In the genomic region with DNA sequence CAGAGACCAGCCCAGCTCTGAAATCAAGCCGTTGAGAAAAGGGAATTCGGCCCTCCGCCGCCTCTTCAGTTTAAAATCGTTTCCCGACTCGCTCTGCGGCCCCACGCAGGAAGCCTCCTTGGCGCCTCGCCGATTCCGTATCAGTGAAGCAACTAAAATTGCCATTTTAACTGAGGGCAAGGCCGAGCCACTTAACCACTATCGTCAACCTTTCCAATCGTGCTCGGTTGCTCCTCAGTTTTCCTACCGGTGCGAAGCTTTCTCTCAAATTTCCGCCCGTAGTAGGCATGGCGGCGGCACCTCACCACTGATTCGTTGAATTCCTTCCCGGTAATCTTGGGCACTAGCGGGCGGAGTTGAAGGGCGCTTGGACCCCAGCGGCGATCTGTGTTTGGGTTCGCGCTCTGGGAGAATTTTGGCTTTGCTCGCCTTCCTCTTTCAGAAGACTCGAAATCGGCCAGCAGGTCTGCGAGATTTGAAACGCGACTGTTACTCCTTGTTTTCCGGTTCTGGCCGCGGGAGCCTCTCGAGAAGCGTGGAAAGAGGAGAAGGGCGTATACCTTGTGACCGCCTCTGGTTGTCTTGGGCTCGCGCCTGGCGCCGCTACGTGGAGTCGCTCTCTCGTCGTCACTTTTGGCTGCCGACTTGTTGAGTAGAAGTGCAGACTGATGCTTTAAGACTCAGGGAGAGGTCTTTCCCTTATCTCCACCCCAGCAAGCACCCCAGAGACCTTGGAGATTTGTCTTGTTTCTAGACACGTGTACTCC, we compare ENCODE assay signal across 1 cellular context.
TF ChIP-seq lines count a peak whose summit lies in the region.

A gene with protein sequence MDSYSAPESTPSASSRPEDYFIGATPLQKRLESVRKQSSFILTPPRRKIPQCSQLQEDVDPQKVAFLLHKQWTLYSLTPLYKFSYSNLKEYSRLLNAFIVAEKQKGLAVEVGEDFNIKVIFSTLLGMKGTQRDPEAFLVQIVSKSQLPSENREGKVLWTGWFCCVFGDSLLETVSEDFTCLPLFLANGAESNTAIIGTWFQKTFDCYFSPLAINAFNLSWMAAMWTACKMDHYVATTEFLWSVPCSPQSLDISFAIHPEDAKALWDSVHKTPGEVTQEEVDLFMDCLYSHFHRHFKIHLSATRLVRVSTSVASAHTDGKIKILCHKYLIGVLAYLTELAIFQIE (minus strand): TSS at position 569 of the 767 bp plus-strand sequence. CDS start 13,584 bp downstream, outside the sequence.
A gene with protein sequence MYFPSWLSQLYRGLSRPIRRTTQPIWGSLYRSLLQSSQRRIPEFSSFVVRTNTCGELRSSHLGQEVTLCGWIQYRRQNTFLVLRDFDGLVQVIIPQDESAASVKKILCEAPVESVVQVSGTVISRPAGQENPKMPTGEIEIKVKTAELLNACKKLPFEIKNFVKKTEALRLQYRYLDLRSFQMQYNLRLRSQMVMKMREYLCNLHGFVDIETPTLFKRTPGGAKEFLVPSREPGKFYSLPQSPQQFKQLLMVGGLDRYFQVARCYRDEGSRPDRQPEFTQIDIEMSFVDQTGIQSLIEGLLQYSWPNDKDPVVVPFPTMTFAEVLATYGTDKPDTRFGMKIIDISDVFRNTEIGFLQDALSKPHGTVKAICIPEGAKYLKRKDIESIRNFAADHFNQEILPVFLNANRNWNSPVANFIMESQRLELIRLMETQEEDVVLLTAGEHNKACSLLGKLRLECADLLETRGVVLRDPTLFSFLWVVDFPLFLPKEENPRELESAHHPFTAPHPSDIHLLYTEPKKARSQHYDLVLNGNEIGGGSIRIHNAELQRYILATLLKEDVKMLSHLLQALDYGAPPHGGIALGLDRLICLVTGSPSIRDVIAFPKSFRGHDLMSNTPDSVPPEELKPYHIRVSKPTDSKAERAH (plus strand): TSS at position 359 of the 767 bp plus-strand sequence. CDS start 557 bp downstream, outside the sequence.

TF ChIP-seq in K562, 482 proteins besides CTCF, POLR2A, EP300 and RAD21 (continues in another document):
- TF ChIP-seq, protein P1, sequence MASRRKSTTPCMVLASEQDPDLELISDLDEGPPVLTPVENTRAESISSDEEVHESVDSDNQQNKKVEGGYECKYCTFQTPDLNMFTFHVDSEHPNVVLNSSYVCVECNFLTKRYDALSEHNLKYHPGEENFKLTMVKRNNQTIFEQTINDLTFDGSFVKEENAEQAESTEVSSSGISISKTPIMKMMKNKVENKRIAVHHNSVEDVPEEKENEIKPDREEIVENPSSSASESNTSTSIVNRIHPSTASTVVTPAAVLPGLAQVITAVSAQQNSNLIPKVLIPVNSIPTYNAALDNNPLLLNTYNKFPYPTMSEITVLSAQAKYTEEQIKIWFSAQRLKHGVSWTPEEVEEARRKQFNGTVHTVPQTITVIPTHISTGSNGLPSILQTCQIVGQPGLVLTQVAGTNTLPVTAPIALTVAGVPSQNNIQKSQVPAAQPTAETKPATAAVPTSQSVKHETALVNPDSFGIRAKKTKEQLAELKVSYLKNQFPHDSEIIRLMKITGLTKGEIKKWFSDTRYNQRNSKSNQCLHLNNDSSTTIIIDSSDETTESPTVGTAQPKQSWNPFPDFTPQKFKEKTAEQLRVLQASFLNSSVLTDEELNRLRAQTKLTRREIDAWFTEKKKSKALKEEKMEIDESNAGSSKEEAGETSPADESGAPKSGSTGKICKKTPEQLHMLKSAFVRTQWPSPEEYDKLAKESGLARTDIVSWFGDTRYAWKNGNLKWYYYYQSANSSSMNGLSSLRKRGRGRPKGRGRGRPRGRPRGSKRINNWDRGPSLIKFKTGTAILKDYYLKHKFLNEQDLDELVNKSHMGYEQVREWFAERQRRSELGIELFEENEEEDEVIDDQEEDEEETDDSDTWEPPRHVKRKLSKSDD (conservative IDR thresholded peaks at IDR 0.05; ENCODE audit: low read length) = peak; percentile 42; the same call in 1 of the 2 replicates
- TF ChIP-seq, protein P2, sequence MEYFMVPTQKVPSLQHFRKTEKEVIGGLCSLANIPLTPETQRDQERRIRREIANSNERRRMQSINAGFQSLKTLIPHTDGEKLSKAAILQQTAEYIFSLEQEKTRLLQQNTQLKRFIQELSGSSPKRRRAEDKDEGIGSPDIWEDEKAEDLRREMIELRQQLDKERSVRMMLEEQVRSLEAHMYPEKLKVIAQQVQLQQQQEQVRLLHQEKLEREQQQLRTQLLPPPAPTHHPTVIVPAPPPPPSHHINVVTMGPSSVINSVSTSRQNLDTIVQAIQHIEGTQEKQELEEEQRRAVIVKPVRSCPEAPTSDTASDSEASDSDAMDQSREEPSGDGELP (CRISPR knock-in tag; IDR thresholded peaks at IDR 0.05; ENCODE audit: borderline replicate concordance) = peak; percentile 90
- TF ChIP-seq NCOA6 (IDR thresholded peaks at IDR 0.05) (no peak), TBP (optimal IDR thresholded peaks at IDR 0.05; ENCODE audit: low read depth, low read length) (peak; percentile 87), ZFPM2 (CRISPR knock-in tag; IDR thresholded peaks at IDR 0.05) (no peak), PHB (CRISPR knock-in tag; IDR thresholded peaks at IDR 0.05) (no peak), POLR2B (IDR thresholded peaks at IDR 0.05; ENCODE audit: low read depth, partially characterized antibody) (peak; percentile 91), CHD2 (IDR thresholded peaks at IDR 0.05; ENCODE audit: low read depth, low read length) (peak; percentile 69), ZNF282 (CRISPR knock-in tag; IDR thresholded peaks at IDR 0.05) (no peak), SRSF7 (optimal IDR thresholded peaks at IDR 0.05; ENCODE audit: low read depth, low read length) (no peak), TBL1XR1 (IDR thresholded peaks at IDR 0.05; ENCODE audit: low read length in 2 of 2) (peak in 1 of 2 experiments; percentile 76; a peak in 2 of 4 replicates), ASH1L (IDR thresholded peaks at IDR 0.05; ENCODE audit: borderline replicate concordance, low read depth, partially characterized antibody) (peak; percentile 85), MTA1 (IDR thresholded peaks at IDR 0.05; ENCODE audit: borderline replicate concordance) (peak; percentile 97), ZNF408 (CRISPR knock-in tag; IDR thresholded peaks at IDR 0.05; ENCODE audit: low read depth) (no peak), COPS2 (conservative IDR thresholded peaks at IDR 0.05) (no peak), SIRT6 (IDR thresholded peaks at IDR 0.05; ENCODE audit: low read depth, low read length) (no peak), SLC30A9 (CRISPR knock-in tag; IDR thresholded peaks at IDR 0.05) (no peak), KAT7 (CRISPR knock-in tag; IDR thresholded peaks at IDR 0.05; ENCODE audit: borderline replicate concordance) (peak; percentile 68; the same call in 1 of the 2 replicates), CREB1 (IDR thresholded peaks at IDR 0.05) (peak; percentile 97), CREB1 (CRISPR knock-in tag; IDR thresholded peaks at IDR 0.05) (peak; percentile 94), ZNF146 (CRISPR knock-in tag; IDR thresholded peaks at IDR 0.05; ENCODE audit: unreplicated experiment) (no peak), GATAD2A (IDR thresholded peaks at IDR 0.05) (no peak), ZNF644 (tag; IDR thresholded peaks at IDR 0.05; ENCODE audit: low read depth) (peak; percentile 33), ZNF224 (CRISPR knock-in tag; IDR thresholded peaks at IDR 0.05) (no peak), ZBTB7A (IDR thresholded peaks at IDR 0.05; ENCODE audit: borderline replicate concordance, control insufficient read depth, low read depth, low read length) (peak; percentile 8; the same call in 1 of the 2 replicates), NRF1 (conservative IDR thresholded peaks at IDR 0.05 in 1 of 2, IDR thresholded peaks at IDR 0.05 in 1 of 2) (peak; percentile 69 to 72), LEF1 (IDR thresholded peaks at IDR 0.05) (no peak; the same call in none of the 2 replicates), MEIS2 (IDR thresholded peaks at IDR 0.05; ENCODE audit: partially characterized antibody) (peak; percentile 87), ZNF696 (CRISPR knock-in tag; conservative IDR thresholded peaks at IDR 0.05) (no peak)
- TF ChIP-seq, protein P3, sequence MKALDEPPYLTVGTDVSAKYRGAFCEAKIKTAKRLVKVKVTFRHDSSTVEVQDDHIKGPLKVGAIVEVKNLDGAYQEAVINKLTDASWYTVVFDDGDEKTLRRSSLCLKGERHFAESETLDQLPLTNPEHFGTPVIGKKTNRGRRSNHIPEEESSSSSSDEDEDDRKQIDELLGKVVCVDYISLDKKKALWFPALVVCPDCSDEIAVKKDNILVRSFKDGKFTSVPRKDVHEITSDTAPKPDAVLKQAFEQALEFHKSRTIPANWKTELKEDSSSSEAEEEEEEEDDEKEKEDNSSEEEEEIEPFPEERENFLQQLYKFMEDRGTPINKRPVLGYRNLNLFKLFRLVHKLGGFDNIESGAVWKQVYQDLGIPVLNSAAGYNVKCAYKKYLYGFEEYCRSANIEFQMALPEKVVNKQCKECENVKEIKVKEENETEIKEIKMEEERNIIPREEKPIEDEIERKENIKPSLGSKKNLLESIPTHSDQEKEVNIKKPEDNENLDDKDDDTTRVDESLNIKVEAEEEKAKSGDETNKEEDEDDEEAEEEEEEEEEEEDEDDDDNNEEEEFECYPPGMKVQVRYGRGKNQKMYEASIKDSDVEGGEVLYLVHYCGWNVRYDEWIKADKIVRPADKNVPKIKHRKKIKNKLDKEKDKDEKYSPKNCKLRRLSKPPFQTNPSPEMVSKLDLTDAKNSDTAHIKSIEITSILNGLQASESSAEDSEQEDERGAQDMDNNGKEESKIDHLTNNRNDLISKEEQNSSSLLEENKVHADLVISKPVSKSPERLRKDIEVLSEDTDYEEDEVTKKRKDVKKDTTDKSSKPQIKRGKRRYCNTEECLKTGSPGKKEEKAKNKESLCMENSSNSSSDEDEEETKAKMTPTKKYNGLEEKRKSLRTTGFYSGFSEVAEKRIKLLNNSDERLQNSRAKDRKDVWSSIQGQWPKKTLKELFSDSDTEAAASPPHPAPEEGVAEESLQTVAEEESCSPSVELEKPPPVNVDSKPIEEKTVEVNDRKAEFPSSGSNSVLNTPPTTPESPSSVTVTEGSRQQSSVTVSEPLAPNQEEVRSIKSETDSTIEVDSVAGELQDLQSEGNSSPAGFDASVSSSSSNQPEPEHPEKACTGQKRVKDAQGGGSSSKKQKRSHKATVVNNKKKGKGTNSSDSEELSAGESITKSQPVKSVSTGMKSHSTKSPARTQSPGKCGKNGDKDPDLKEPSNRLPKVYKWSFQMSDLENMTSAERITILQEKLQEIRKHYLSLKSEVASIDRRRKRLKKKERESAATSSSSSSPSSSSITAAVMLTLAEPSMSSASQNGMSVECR (CRISPR knock-in tag; IDR thresholded peaks at IDR 0.05) = peak; percentile 84; the same call in 1 of the 2 replicates
- TF ChIP-seq, protein P4, sequence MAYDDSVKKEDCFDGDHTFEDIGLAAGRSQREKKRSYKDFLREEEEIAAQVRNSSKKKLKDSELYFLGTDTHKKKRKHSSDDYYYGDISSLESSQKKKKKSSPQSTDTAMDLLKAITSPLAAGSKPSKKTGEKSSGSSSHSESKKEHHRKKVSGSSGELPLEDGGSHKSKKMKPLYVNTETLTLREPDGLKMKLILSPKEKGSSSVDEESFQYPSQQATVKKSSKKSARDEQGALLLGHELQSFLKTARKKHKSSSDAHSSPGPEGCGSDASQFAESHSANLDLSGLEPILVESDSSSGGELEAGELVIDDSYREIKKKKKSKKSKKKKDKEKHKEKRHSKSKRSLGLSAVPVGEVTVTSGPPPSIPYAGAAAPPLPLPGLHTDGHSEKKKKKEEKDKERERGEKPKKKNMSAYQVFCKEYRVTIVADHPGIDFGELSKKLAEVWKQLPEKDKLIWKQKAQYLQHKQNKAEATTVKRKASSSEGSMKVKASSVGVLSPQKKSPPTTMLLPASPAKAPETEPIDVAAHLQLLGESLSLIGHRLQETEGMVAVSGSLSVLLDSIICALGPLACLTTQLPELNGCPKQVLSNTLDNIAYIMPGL (CRISPR knock-in tag; IDR thresholded peaks at IDR 0.05) = no peak
- TF ChIP-seq, protein P5, sequence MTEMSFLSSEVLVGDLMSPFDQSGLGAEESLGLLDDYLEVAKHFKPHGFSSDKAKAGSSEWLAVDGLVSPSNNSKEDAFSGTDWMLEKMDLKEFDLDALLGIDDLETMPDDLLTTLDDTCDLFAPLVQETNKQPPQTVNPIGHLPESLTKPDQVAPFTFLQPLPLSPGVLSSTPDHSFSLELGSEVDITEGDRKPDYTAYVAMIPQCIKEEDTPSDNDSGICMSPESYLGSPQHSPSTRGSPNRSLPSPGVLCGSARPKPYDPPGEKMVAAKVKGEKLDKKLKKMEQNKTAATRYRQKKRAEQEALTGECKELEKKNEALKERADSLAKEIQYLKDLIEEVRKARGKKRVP (CRISPR knock-in tag; IDR thresholded peaks at IDR 0.05) = no peak; the same call in 1 of the 2 replicates
- TF ChIP-seq, protein P6, sequence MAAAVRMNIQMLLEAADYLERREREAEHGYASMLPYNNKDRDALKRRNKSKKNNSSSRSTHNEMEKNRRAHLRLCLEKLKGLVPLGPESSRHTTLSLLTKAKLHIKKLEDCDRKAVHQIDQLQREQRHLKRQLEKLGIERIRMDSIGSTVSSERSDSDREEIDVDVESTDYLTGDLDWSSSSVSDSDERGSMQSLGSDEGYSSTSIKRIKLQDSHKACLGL (CRISPR knock-in tag; IDR thresholded peaks at IDR 0.05; ENCODE audit: borderline replicate concordance, poor library complexity, severe bottlenecking) = peak; percentile 48
- TF ChIP-seq, protein P7, sequence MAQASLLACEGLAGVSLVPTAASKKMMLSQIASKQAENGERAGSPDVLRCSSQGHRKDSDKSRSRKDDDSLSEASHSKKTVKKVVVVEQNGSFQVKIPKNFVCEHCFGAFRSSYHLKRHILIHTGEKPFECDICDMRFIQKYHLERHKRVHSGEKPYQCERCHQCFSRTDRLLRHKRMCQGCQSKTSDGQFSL (CRISPR knock-in tag; IDR thresholded peaks at IDR 0.05) = no peak; the same call in none of the 2 replicates
- TF ChIP-seq, protein P7 (tag; IDR thresholded peaks at IDR 0.05) = no peak
- TF ChIP-seq, protein P8, sequence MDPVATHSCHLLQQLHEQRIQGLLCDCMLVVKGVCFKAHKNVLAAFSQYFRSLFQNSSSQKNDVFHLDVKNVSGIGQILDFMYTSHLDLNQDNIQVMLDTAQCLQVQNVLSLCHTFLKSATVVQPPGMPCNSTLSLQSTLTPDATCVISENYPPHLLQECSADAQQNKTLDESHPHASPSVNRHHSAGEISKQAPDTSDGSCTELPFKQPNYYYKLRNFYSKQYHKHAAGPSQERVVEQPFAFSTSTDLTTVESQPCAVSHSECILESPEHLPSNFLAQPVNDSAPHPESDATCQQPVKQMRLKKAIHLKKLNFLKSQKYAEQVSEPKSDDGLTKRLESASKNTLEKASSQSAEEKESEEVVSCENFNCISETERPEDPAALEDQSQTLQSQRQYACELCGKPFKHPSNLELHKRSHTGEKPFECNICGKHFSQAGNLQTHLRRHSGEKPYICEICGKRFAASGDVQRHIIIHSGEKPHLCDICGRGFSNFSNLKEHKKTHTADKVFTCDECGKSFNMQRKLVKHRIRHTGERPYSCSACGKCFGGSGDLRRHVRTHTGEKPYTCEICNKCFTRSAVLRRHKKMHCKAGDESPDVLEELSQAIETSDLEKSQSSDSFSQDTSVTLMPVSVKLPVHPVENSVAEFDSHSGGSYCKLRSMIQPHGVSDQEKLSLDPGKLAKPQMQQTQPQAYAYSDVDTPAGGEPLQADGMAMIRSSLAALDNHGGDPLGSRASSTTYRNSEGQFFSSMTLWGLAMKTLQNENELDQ (CRISPR knock-in tag; IDR thresholded peaks at IDR 0.05; ENCODE audit: borderline replicate concordance) = peak; percentile 76; the same call in 1 of the 2 replicates
